In genomic region chr7:665751-666453, GRCh38 we compare ENCODE assay signal across 11 cellular contexts.
DNase-seq lines count a peak whose midpoint lies in the region; ATAC-seq and TF ChIP-seq lines count a peak whose summit lies in the region.
"Had no signal": no experiment of that assay in that cellular context is flagged by ENCODE, and none has a peak within 500 bp of the region (broad histone marks: within the 10 kb centered on the region; RNA-seq: fewer than 3 reads in every experiment).

No MANE protein-coding gene starts in this region.

- H3K27ac Mint-ChIP-seq in endothelial cell (ENCODE audit: unreplicated experiment) = no peak overlapping the region
- H3K27ac Mint-ChIP-seq: dendritic cell treated with granulocyte-macrophage colony-stimulating factor and Interleukin-4, amounts not matched to agents 40 ng/mL and 50 ng/mL, for 4 days had no signal

- H3K9me3 Mint-ChIP-seq in endothelial cell (ENCODE audit: unreplicated experiment) = no peaks in the 10 kb centered on the region
- H3K9me3 Mint-ChIP-seq: dendritic cell treated with granulocyte-macrophage colony-stimulating factor and Interleukin-4, amounts not matched to agents 40 ng/mL and 50 ng/mL, for 4 days had no signal

- peak; percentile 18 for ATAC-seq in body of pancreas

- no peak overlapping the region for H3K27ac ChIP-seq in body of pancreas
- no peak overlapping the region for H3K27ac ChIP-seq in osteoblast (ENCODE audit: low read depth, low read length)
- H3K27ac ChIP-seq: SK-N-MC had no signal

- H3K27me3 Mint-ChIP-seq in endothelial cell (ENCODE audit: unreplicated experiment) = peaks cover 2% of the 10 kb centered on the region

- H2AFZ ChIP-seq in osteoblast (ENCODE audit: low read length) = no peak overlapping the region

- no peak overlapping the region for H3K4me3 Mint-ChIP-seq in endothelial cell (ENCODE audit: unreplicated experiment)
- H3K4me3 Mint-ChIP-seq: dendritic cell treated with granulocyte-macrophage colony-stimulating factor and Interleukin-4, amounts not matched to agents 40 ng/mL and 50 ng/mL, for 4 days had no signal

- no peaks in the 10 kb centered on the region for H3K27me3 ChIP-seq in BE2C
- no peaks in the 10 kb centered on the region for H3K27me3 ChIP-seq in body of pancreas
- no peaks in the 10 kb centered on the region for H3K27me3 ChIP-seq in osteoblast (ENCODE audit: insufficient read depth, low read length)

- no peak overlapping the region for H3K4me3 ChIP-seq in BE2C (ENCODE audit: low read depth, low read length)
- H3K4me3 ChIP-seq in body of pancreas = no peak overlapping the region
- H3K4me3 ChIP-seq in osteoblast (ENCODE audit: insufficient read depth, low read length) = no peak overlapping the region
- H3K4me3 ChIP-seq: SK-N-MC had no signal

- H3K4me1 ChIP-seq in BE2C = no peaks in the 10 kb centered on the region
- H3K4me1 ChIP-seq in body of pancreas = no peaks in the 10 kb centered on the region
- H3K4me1 ChIP-seq in osteoblast (ENCODE audit: insufficient read depth, low read length) = peaks cover 11% of the 10 kb centered on the region

- DNase-seq in BE2C (peak; percentile 21), body of pancreas (peak in 2 of 4 donors; percentile 11 to 18), hepatic stellate cell (ENCODE audit: low spot score) (peak; percentile 33), osteoblast (ENCODE audit: insufficient read length, low spot score, missing footprints) (peak; percentile 74), endothelial cell (ENCODE audit: low spot score) (no peak), NCI-H526 treated with DMSO at 0.1 percent for 48 hours (lab: John Stamatoyannopoulos, UW) (no peak), NCI-H1694 (lab: John Stamatoyannopoulos, UW) (no peak), HuH-7 (ENCODE audit: low spot score) (no peak)
- DNase-seq: kidney glomerular epithelial cell had no signal

- H3K9me3 ChIP-seq in BE2C (no peaks in the 10 kb centered on the region; the same call in 1 of the 2 replicates), body of pancreas (no peaks in the 10 kb centered on the region), osteoblast (ENCODE audit: low read depth, low read length) (no peaks in the 10 kb centered on the region)

- peaks cover 4% of the 10 kb centered on the region for H4K20me1 ChIP-seq in osteoblast (ENCODE audit: insufficient read depth, low read length)

- no peaks in the 10 kb centered on the region for H3K79me2 ChIP-seq in osteoblast (ENCODE audit: insufficient read depth, low read length)

- 88 to 90% methylated on average over 13 to 29 of the region's 34 CpGs for WGBS in body of pancreas, 2 donors

- intact Hi-C loops in body of pancreas (cut with DNase I) = no loop called here

- no peaks in the 10 kb centered on the region for H3K36me3 ChIP-seq in BE2C
- H3K36me3 ChIP-seq in body of pancreas (replicated peaks in 1 of 2; ENCODE audit: insufficient read depth in 1 of 2, low read depth in 2 of 2) = no peaks in the 10 kb centered on the region
- H3K36me3 ChIP-seq in osteoblast (ENCODE audit: insufficient read depth, low read length) = no peaks in the 10 kb centered on the region

- no peaks in the 10 kb centered on the region for H3K4me1 Mint-ChIP-seq in endothelial cell (ENCODE audit: unreplicated experiment)

- no peak for TF ChIP-seq POLR2A in body of pancreas (IDR thresholded peaks at IDR 0.05)

- H3K36me3 Mint-ChIP-seq in endothelial cell (ENCODE audit: low read depth, unreplicated experiment) = peaks cover 7% of the 10 kb centered on the region

- no peak overlapping the region for H3K4me2 ChIP-seq in osteoblast (ENCODE audit: insufficient read depth, low read length)

- peak; percentile 30; the same call in 1 of the 2 replicates for TF ChIP-seq CTCF in BE2C (IDR thresholded peaks at IDR 0.05; ENCODE audit: low read depth, low read length)
- no peak for TF ChIP-seq CTCF in body of pancreas (IDR thresholded peaks at IDR 0.05)
- TF ChIP-seq CTCF in osteoblast (IDR thresholded peaks at IDR 0.05; ENCODE audit: extremely low read depth, low read depth, low read length) = no peak
- TF ChIP-seq CTCF in endothelial cell (IDR thresholded peaks at IDR 0.05; ENCODE audit: unreplicated experiment) = no peak

Comparison
In these comparisons a context has a peak if more than half of its experiments do, and no peak if none do; other contexts are left out.
1. DNase-seq: peak in BE2C (single experiment), hepatic stellate cell (single experiment) and osteoblast (single experiment); none in endothelial cell (single experiment), NCI-H526 treated with DMSO at 0.1 percent for 48 hours (single experiment), NCI-H1694 (single experiment) and HuH-7 (single experiment).